25 cellular contexts compared by ENCODE assay signal in the genomic region with DNA sequence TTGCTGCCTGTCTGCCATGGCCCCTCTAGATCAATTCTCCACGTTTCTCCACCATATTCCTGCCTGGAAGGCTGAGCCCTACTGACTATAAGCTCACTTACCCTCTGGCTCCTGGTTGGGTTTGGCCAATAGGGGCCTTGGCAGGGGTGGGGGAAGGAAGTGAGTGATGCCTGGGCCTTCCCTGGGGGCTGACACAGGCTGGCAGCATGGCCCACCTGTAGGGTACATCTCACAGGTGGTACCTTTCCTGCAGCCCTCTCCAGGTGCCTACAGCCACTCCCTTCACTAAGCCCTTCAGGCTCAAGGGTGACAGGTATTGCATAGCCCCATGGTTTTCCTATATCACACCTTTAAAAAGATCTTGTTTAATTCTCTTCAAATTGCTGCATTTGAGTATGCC. TPM values are rescaled to one million over a fixed set of nuclear protein-coding genes. Genes with fewer than 3 reads are reported as not detected.
"Had no signal": no experiment of that assay in that cellular context is flagged by ENCODE, and none has a peak within 500 bp of the region (broad histone marks: within the 10 kb centered on the region; RNA-seq: fewer than 3 reads in every experiment).

No MANE protein-coding gene starts in this region.

- H3K9me3 Mint-ChIP-seq: T-cell had no signal

- H3K9ac ChIP-seq: SK-N-SH had no signal

- H3K4me2 ChIP-seq: SK-N-SH had no signal

- H3K27me3 Mint-ChIP-seq: T-cell had no signal

- DNase-seq: IMR-90, Kasumi-1, KG1, NCI-H1092, NCI-H1105 treated with DMSO at 0.1 percent for 48 hours, NCI-H1417 treated with DMSO at 0.1 percent for 48 hours, NCI-H146, NCI-H1694 treated with DMSO at 0.1 percent for 48 hours, NCI-H1930, NCI-H2081, NCI-H2107, NCI-H2227 treated with DMSO at 0.1 percent for 48 hours, NCI-H446, NCI-H510A, NCI-H524 treated with DMSO at 0.1 percent for 48 hours, NCI-H69, NCI-H774, PC-3, SHP77, SK-N-SH, SW 1271, T-cell had no signal

- H3K4me3 Mint-ChIP-seq: T-cell had no signal

- ATAC-seq: HepG2, Panc1, PC-3, T-cell had no signal

- H3K27ac Mint-ChIP-seq: T-cell had no signal

- H3K9me2 ChIP-seq: SK-N-SH had no signal

- H3K9me3 ChIP-seq: SK-N-SH had no signal

RNA-seq across cellular contexts. Expression of a gene that starts 51.2 kb away (rescaled TPM):
- total RNA-seq: HT1080, IMR-90 had no signal
